ENCODE assay signal across 10 cellular contexts in genomic region chr9:95874303-95874988, GRCh38. TPM values are rescaled to one million over a fixed set of nuclear protein-coding genes. Genes with fewer than 3 reads are reported as not detected.
DNase-seq lines count a peak whose midpoint lies in the region; TF ChIP-seq lines count a peak whose summit lies in the region.
"Had no signal": no experiment of that assay in that cellular context is flagged by ENCODE, and none has a peak within 500 bp of the region (broad histone marks: within the 10 kb centered on the region; RNA-seq: fewer than 3 reads in every experiment).

No MANE protein-coding gene starts in this region.

- peaks cover 17% of the 10 kb centered on the region for H3K4me1 Mint-ChIP-seq in activated CD4-positive, alpha-beta memory T cell treated with anti-CD3 and anti-CD28 coated beads, Interleukin-2, amount 10 ng/mL, durations not matched to agents 7 days and 5 days
- H3K4me1 Mint-ChIP-seq in activated CD4-positive, alpha-beta memory T cell treated with anti-CD3 and anti-CD28 coated beads for 36 hours (ENCODE audit: low read depth) = peaks cover 20% of the 10 kb centered on the region

- no peak for TF ChIP-seq CTCF in thyroid gland (IDR thresholded peaks at IDR 0.05)
- TF ChIP-seq CTCF in sigmoid colon (IDR thresholded peaks at IDR 0.05) = no peak
- no peak for TF ChIP-seq CTCF in vagina (IDR thresholded peaks at IDR 0.05)

- CTCF ChIA-PET in activated CD4-positive, alpha-beta memory T cell treated with anti-CD3 and anti-CD28 coated beads, Interleukin-2, amount 10 ng/mL, durations not matched to agents 7 days and 5 days (lab: Charles Lee) = interaction anchor here (1.0 to 1.8 kb wide), 7 partner anchors 14 to 277 kb away, joined by 3 to 6 read pairs (median 4); no protein-coding TSS in a partner anchor
- CTCF ChIA-PET in activated CD4-positive, alpha-beta memory T cell treated with anti-CD3 and anti-CD28 coated beads for 36 hours (lab: Charles Lee) = interaction anchor here (1.0 kb wide), 1 partner anchor 11 kb away, joined by 3 read pairs; no protein-coding TSS in a partner anchor

- H3K36me3 ChIP-seq in iPS DF 6.9 (ENCODE audit: control insufficient read depth, insufficient read depth, low read length) (no peaks in the 10 kb centered on the region), thyroid gland (no peaks in the 10 kb centered on the region), sigmoid colon (no peaks in the 10 kb centered on the region), vagina (peaks cover 0 to 2% of the 10 kb centered on the region in 2 donors)

- POLR2A ChIA-PET in activated CD4-positive, alpha-beta memory T cell treated with anti-CD3 and anti-CD28 coated beads, Interleukin-2, amount 10 ng/mL, durations not matched to agents 7 days and 5 days (lab: Charles Lee) = interaction anchor here (0.9 to 4.9 kb wide), 21 partner anchors 8 to 412 kb away, joined by 3 to 46 read pairs (median 5); no protein-coding TSS in a partner anchor
- POLR2A ChIA-PET in activated CD4-positive, alpha-beta memory T cell treated with anti-CD3 and anti-CD28 coated beads for 36 hours (lab: Charles Lee) = interaction anchor here (1.0 to 2.6 kb wide), 6 partner anchors 12 to 139 kb away, joined by 3 to 11 read pairs (median 4); no protein-coding TSS in a partner anchor

- H3K4me1 ChIP-seq in iPS DF 6.9 (ENCODE audit: control insufficient read depth, insufficient read depth, low read length) = no peaks in the 10 kb centered on the region
- peaks cover 11 to 12% of the 10 kb centered on the region in 2 donors for H3K4me1 ChIP-seq in thyroid gland
- peaks cover 0 to 18% (median 13%) of the 10 kb centered on the region in 4 donors for H3K4me1 ChIP-seq in sigmoid colon
- H3K4me1 ChIP-seq in vagina = peaks cover 15% of the 10 kb centered on the region

- no peak for TF ChIP-seq EP300 in sigmoid colon (IDR thresholded peaks at IDR 0.05)

- DNase-seq in activated CD4-positive, alpha-beta memory T cell treated with anti-CD3 and anti-CD28 coated beads, Interleukin-2, amount 10 ng/mL, durations not matched to agents 7 days and 5 days = peak; percentile 19
- no peak for DNase-seq in activated CD4-positive, alpha-beta memory T cell treated with anti-CD3 and anti-CD28 coated beads for 36 hours
- DNase-seq in SK-N-DZ (ENCODE audit: low spot score) (peak; percentile 11), iPS DF 6.9 (ENCODE audit: low read depth, low spot score) (no peak), thyroid gland (peak; percentile 9 to 10), sigmoid colon (no peak), hypothalamus (lab: John Stamatoyannopoulos, UW) (no peak), vagina (ENCODE audit: extremely low spot score in 2 of 2) (no peak)

- H3K36me3 Mint-ChIP-seq in activated CD4-positive, alpha-beta memory T cell treated with anti-CD3 and anti-CD28 coated beads, Interleukin-2, amount 10 ng/mL, durations not matched to agents 7 days and 5 days (ENCODE audit: low read depth) = peaks cover 59% of the 10 kb centered on the region
- H3K36me3 Mint-ChIP-seq in activated CD4-positive, alpha-beta memory T cell treated with anti-CD3 and anti-CD28 coated beads for 36 hours = peaks cover 52% of the 10 kb centered on the region

- H3K4me3 ChIP-seq in iPS DF 6.9 (ENCODE audit: low read length) (peak overlapping the region; percentile 86; the same call in 1 of the 2 replicates), thyroid gland (replicated peaks in 1 of 3) (peak overlapping the region in 2 of 3 donors; percentile 66 to 79), sigmoid colon (no peak overlapping the region), vagina (no peak overlapping the region)
- H3K4me3 ChIP-seq: HAP-1 had no signal

- H3K4me3 Mint-ChIP-seq in activated CD4-positive, alpha-beta memory T cell treated with anti-CD3 and anti-CD28 coated beads, Interleukin-2, amount 10 ng/mL, durations not matched to agents 7 days and 5 days = no peak overlapping the region
- no peak overlapping the region for H3K4me3 Mint-ChIP-seq in activated CD4-positive, alpha-beta memory T cell treated with anti-CD3 and anti-CD28 coated beads for 36 hours
- H3K4me3 Mint-ChIP-seq: CD8-positive, alpha-beta T cell had no signal

- H3K27me3 Mint-ChIP-seq in activated CD4-positive, alpha-beta memory T cell treated with anti-CD3 and anti-CD28 coated beads, Interleukin-2, amount 10 ng/mL, durations not matched to agents 7 days and 5 days = no peaks in the 10 kb centered on the region
- no peaks in the 10 kb centered on the region for H3K27me3 Mint-ChIP-seq in activated CD4-positive, alpha-beta memory T cell treated with anti-CD3 and anti-CD28 coated beads for 36 hours

- H3K27ac ChIP-seq in iPS DF 6.9 (ENCODE audit: low read length) (no peak overlapping the region), thyroid gland (peak overlapping the region in 2 of 3 donors; percentile 100), sigmoid colon (no peak overlapping the region), vagina (no peak overlapping the region)

- no CpG with 5 or more reads among the region's 10 CpGs for WGBS in iPS DF 6.9 (ENCODE audit: insufficient coverage, insufficient read length)
- WGBS in thyroid gland, 2 donors = 29 to 30% methylated on average over 10 of the region's 10 CpGs
- 23 to 24% methylated on average over 10 of the region's 10 CpGs for WGBS in sigmoid colon, 2 donors

- H3K27me3 ChIP-seq in iPS DF 6.9 (ENCODE audit: control insufficient read depth, insufficient read depth, low read length) (no peaks in the 10 kb centered on the region), thyroid gland (no peaks in the 10 kb centered on the region), sigmoid colon (no peaks in the 10 kb centered on the region), vagina (no peaks in the 10 kb centered on the region)

- H3K9me3 ChIP-seq in iPS DF 6.9 (ENCODE audit: control insufficient read depth, insufficient read depth, low read length) (no peaks in the 10 kb centered on the region), thyroid gland (no peaks in the 10 kb centered on the region), sigmoid colon (no peaks in the 10 kb centered on the region), vagina (no peaks in the 10 kb centered on the region)
- H3K9me3 ChIP-seq: HAP-1 had no signal

- no peak for TF ChIP-seq POLR2A in thyroid gland (IDR thresholded peaks at IDR 0.05)
- no peak for TF ChIP-seq POLR2A in sigmoid colon (IDR thresholded peaks at IDR 0.05)
- no peak for TF ChIP-seq POLR2A in vagina (IDR thresholded peaks at IDR 0.05)

- H3K9me3 Mint-ChIP-seq in activated CD4-positive, alpha-beta memory T cell treated with anti-CD3 and anti-CD28 coated beads, Interleukin-2, amount 10 ng/mL, durations not matched to agents 7 days and 5 days = peaks cover 7% of the 10 kb centered on the region
- H3K9me3 Mint-ChIP-seq in activated CD4-positive, alpha-beta memory T cell treated with anti-CD3 and anti-CD28 coated beads for 36 hours = peaks cover 6% of the 10 kb centered on the region

- intact Hi-C loops in activated CD4-positive, alpha-beta memory T cell treated with anti-CD3 and anti-CD28 coated beads for 36 hours (cut with micrococcal nuclease) = loop anchor here (2.0 kb wide), 2 partner anchors 150 to 544 kb away; partner anchors contain the start of gene ZNF367
- intact Hi-C loops in thyroid gland (cut with DNase I) (no loop called here), sigmoid colon (cut with DNase I) (loop anchor here (2.0 kb wide), 1 partner anchor 366 kb away; no protein-coding TSS in a partner anchor), vagina (cut with DNase I) (no loop called here)

- no peak overlapping the region for H3K27ac Mint-ChIP-seq in activated CD4-positive, alpha-beta memory T cell treated with anti-CD3 and anti-CD28 coated beads, Interleukin-2, amount 10 ng/mL, durations not matched to agents 7 days and 5 days
- H3K27ac Mint-ChIP-seq in activated CD4-positive, alpha-beta memory T cell treated with anti-CD3 and anti-CD28 coated beads for 36 hours = no peak overlapping the region
- H3K27ac Mint-ChIP-seq: CD8-positive, alpha-beta T cell had no signal

RNA-seq across cellular contexts. Expression of gene ERCC6L2, which starts 1.0 kb away (rescaled TPM):
- 10 to 100 TPM; 27.7 to 28.5 TPM for total RNA-seq in activated CD4-positive, alpha-beta memory T cell treated with anti-CD3 and anti-CD28 coated beads, Interleukin-2, amount 10 ng/mL, durations not matched to agents 7 days and 5 days
- total RNA-seq in activated CD4-positive, alpha-beta memory T cell treated with anti-CD3 and anti-CD28 coated beads for 36 hours = 10 to 100 TPM; 23.1 to 25.1 TPM
- 24.5 and 29.1 TPM in 2 replicates for polyA plus RNA-seq in SK-N-DZ (2014; cell fraction: cytosol; rRNA removed)
- polyA plus RNA-seq in SK-N-DZ (2014; cell fraction: nucleus; rRNA removed) = 23.8 and 30.7 TPM in 2 replicates
- total RNA-seq in thyroid gland (100 to 1,000 TPM in 1 of 4 donors, 10 to 100 TPM in 3; 90.6 to 130 (median 95.3) TPM), sigmoid colon (100 to 1,000 TPM in 1 of 4 donors, 10 to 100 TPM in 3; 69.2 to 130 (median 73.6) TPM), vagina (59.2 TPM)
- 10 to 100 TPM in 1 of 3 donors, 1 to 10 TPM in 2; 4.2 to 12.0 (median 6.7) TPM for polyA plus RNA-seq in sigmoid colon

Comparison
In these comparisons a context has a peak if more than half of its experiments do, and no peak if none do; other contexts are left out.
1. DNase-seq: peak in activated CD4-positive, alpha-beta memory T cell treated with anti-CD3 and anti-CD28 coated beads, Interleukin-2, amount 10 ng/mL, durations not matched to agents 7 days and 5 days (single experiment), SK-N-DZ (single experiment) and thyroid gland (2 of 2); none in activated CD4-positive, alpha-beta memory T cell treated with anti-CD3 and anti-CD28 coated beads for 36 hours (single experiment), iPS DF 6.9 (single experiment), sigmoid colon (single experiment), hypothalamus (0 of 51) and vagina (0 of 2).
2. H3K27ac ChIP-seq: peak in thyroid gland (2 of 3); none in iPS DF 6.9 (single experiment), sigmoid colon (0 of 4) and vagina (single experiment).
3. H3K4me3 ChIP-seq: peak in iPS DF 6.9 (single experiment) and thyroid gland (2 of 3); none in sigmoid colon (0 of 4) and vagina (0 of 2).
4. intact Hi-C loops: an anchor here in activated CD4-positive, alpha-beta memory T cell treated with anti-CD3 and anti-CD28 coated beads for 36 hours (2.0 kb wide) and sigmoid colon (2.0 kb wide); none called in thyroid gland and vagina.